Comparison of ENCODE assay signal across 22 cellular contexts in genomic region chr15:52672661-52673060, GRCh38. TPM values are rescaled to one million over a fixed set of nuclear protein-coding genes. Genes with fewer than 3 reads are reported as not detected.
A peak's percentile ranks its signal among the peaks of the same experiment; 100 is the strongest.
DNase-seq lines count a peak whose midpoint lies in the region; ATAC-seq and TF ChIP-seq lines count a peak whose summit lies in the region.
"Had no signal": no experiment of that assay in that cellular context is flagged by ENCODE, and none has a peak within 500 bp of the region (broad histone marks: within the 10 kb centered on the region; RNA-seq: fewer than 3 reads in every experiment).

No MANE protein-coding gene starts in this region.

- H4K8ac ChIP-seq in mesenchymal stem cell (ENCODE audit: low read length), result no peak overlapping the region

- intact Hi-C loops in gastrocnemius medialis (cut with DNase I; ENCODE audit: low total_unique reads), result loop anchor here (10.0 kb wide), 1 partner anchor 48 kb away; no protein-coding TSS in a partner anchor

- no peak overlapping the region for H2BK15ac ChIP-seq in mesenchymal stem cell (ENCODE audit: low read depth, poor library complexity, severe bottlenecking)

- H3K9me3 Mint-ChIP-seq in CD8-positive, alpha-beta memory T cell, result no peaks in the 10 kb centered on the region
- H3K9me3 Mint-ChIP-seq in WTC11, result no peaks in the 10 kb centered on the region
- H3K9me3 Mint-ChIP-seq: CD4-positive, alpha-beta memory T cell; H9 had no signal

- H3K14ac ChIP-seq in mesenchymal stem cell (ENCODE audit: low read length in 2 of 2), result no peak overlapping the region

- H3K9ac ChIP-seq in Loucy (ENCODE audit: low read depth, low read length, poor library complexity, severe bottlenecking), result peak overlapping the region; percentile 12
- H3K9ac ChIP-seq in mesenchymal stem cell (ENCODE audit: low read length), result no peak overlapping the region
- H3K9ac ChIP-seq: BLaER1 treated with 17β-estradiol and CSF1 and Interleukin-3, amounts not matched to agents 10 nM and 100 nM; GM23248 had no signal

- TF ChIP-seq CTCF in Loucy (conservative IDR thresholded peaks at IDR 0.05; ENCODE audit: low read length), result no peak
- no peak for TF ChIP-seq CTCF in WTC11 (IDR thresholded peaks at IDR 0.05)
- no peak for TF ChIP-seq CTCF in gastrocnemius medialis (IDR thresholded peaks at IDR 0.05 in 4 of 5, conservative IDR thresholded peaks at IDR 0.05 in 1 of 5)

- no peak overlapping the region for H3K4me3 Mint-ChIP-seq in CD8-positive, alpha-beta memory T cell
- H3K4me3 Mint-ChIP-seq in WTC11, result no peak overlapping the region
- H3K4me3 Mint-ChIP-seq: H9 had no signal

- no peak overlapping the region for H2BK5ac ChIP-seq in mesenchymal stem cell (ENCODE audit: low read depth, low read length, poor library complexity, severe bottlenecking)

- peak overlapping the region in 5 of 8 donors; percentile 17 to 54 (median 27) for H3K27ac Mint-ChIP-seq in CD8-positive, alpha-beta memory T cell
- peak overlapping the region; percentile 50; the same call in 1 of the 2 replicates for H3K27ac Mint-ChIP-seq in WTC11
- H3K27ac Mint-ChIP-seq: H9 had no signal

- no peak overlapping the region for H3K23ac ChIP-seq in mesenchymal stem cell (ENCODE audit: low read length in 2 of 2)

- H2BK120ac ChIP-seq in mesenchymal stem cell (ENCODE audit: low read depth, low read length), result no peak overlapping the region

- H3K27me3 Mint-ChIP-seq in CD8-positive, alpha-beta memory T cell, result no peaks in the 10 kb centered on the region
- H3K27me3 Mint-ChIP-seq in WTC11 (ENCODE audit: low read depth), result no peaks in the 10 kb centered on the region
- H3K27me3 Mint-ChIP-seq: CD4-positive, alpha-beta memory T cell had no signal

- H3K9me2 ChIP-seq in Loucy (replicated peaks; ENCODE audit: low read depth, low read length), result no peaks in the 10 kb centered on the region

- no peaks in the 10 kb centered on the region for H3K9me3 ChIP-seq in CD8-positive, alpha-beta memory T cell (ENCODE audit: low read length)
- H3K9me3 ChIP-seq in Loucy (ENCODE audit: insufficient read depth, low read depth, low read length) (no peaks in the 10 kb centered on the region), gastrocnemius medialis (no peaks in the 10 kb centered on the region), mesenchymal stem cell (ENCODE audit: control insufficient read depth, low read length) (no peaks in the 10 kb centered on the region)
- H3K9me3 ChIP-seq: BLaER1 treated with 17β-estradiol and CSF1 and Interleukin-3, amounts not matched to agents 10 nM and 100 nM had no signal

- no peak overlapping the region for H2AK5ac ChIP-seq in mesenchymal stem cell (ENCODE audit: low read length, severe bottlenecking)

- H2AFZ ChIP-seq in Loucy (ENCODE audit: low read length), result no peak overlapping the region
- H2AFZ ChIP-seq in mesenchymal stem cell (ENCODE audit: low read depth, low read length), result no peak overlapping the region
- H2AFZ ChIP-seq: GM23248 had no signal

- ATAC-seq in WTC11 (no peak), gastrocnemius medialis (no peak)
- ATAC-seq: HepG2, K562, Panc1 had no signal

- in situ Hi-C loops in gastrocnemius medialis (cut with MboI; ENCODE audit: low sequenced_read_pairs in 4 of 4), result loop anchor here in 1 of 4 donors (25.0 kb wide), 1 partner anchor 110 kb away; the partner anchor contains the start of gene ARPP19

- no peak for TF ChIP-seq POLR2A in gastrocnemius medialis (IDR thresholded peaks at IDR 0.05)

- peaks cover 44 to 85% (median 84%) of the 10 kb centered on the region in 3 donors for H3K4me1 Mint-ChIP-seq in CD8-positive, alpha-beta memory T cell
- peaks cover 20% of the 10 kb centered on the region for H3K4me1 Mint-ChIP-seq in WTC11

- no peaks in the 10 kb centered on the region for H3K27me3 ChIP-seq in CD8-positive, alpha-beta memory T cell (ENCODE audit: insufficient read depth, low read length, poor library complexity, severe bottlenecking)
- H3K27me3 ChIP-seq in Loucy (ENCODE audit: insufficient read depth, low read length, poor library complexity, severe bottlenecking) (no peaks in the 10 kb centered on the region), gastrocnemius medialis (no peaks in the 10 kb centered on the region), mesenchymal stem cell (ENCODE audit: control insufficient read depth in 1 of 2, insufficient read depth in 1 of 2, low read length in 2 of 2) (no peaks in the 10 kb centered on the region)
- H3K27me3 ChIP-seq: BLaER1 treated with 17β-estradiol and CSF1 and Interleukin-3, amounts not matched to agents 10 nM and 100 nM had no signal

- no peak overlapping the region for H3K27ac ChIP-seq in CD8-positive, alpha-beta memory T cell (ENCODE audit: low read depth, low read length)
- H3K27ac ChIP-seq in gastrocnemius medialis (peak overlapping the region; percentile 49 to 100 (median 79)), mesenchymal stem cell (ENCODE audit: low read length, poor library complexity, severe bottlenecking) (no peak overlapping the region)
- H3K27ac ChIP-seq: BLaER1 treated with 17β-estradiol and CSF1 and Interleukin-3, amounts not matched to agents 10 nM and 100 nM; GM23248; HL-60 had no signal

- peaks cover 24% of the 10 kb centered on the region for H3K36me3 ChIP-seq in CD8-positive, alpha-beta memory T cell (ENCODE audit: insufficient read depth, low read length)
- H3K36me3 ChIP-seq in Loucy (ENCODE audit: insufficient read depth, low read length) (peaks cover 13% of the 10 kb centered on the region; the same call in 1 of the 2 replicates), gastrocnemius medialis (peaks cover 5 to 99% of the 10 kb centered on the region in 2 donors), mesenchymal stem cell (ENCODE audit: control insufficient read depth in 1 of 2, insufficient read depth in 2 of 2, low read depth in 1 of 2, low read length in 2 of 2) (peaks cover 3 to 95% of the 10 kb centered on the region in 2 experiments)

- peaks cover 12% of the 10 kb centered on the region for H3K79me1 ChIP-seq in mesenchymal stem cell (replicated peaks; ENCODE audit: low read length, poor library complexity, severe bottlenecking)

- DNase-seq in CD8-positive, alpha-beta memory T cell, result no peak
- DNase-seq in WTC11 (ENCODE audit: low spot score) (no peak), gastrocnemius medialis (no peak), NCI-H526 treated with DMSO at 0.1 percent for 48 hours (lab: John Stamatoyannopoulos, UW) (no peak), NCI-H345 treated with DMSO at 0.1 percent for 48 hours (lab: John Stamatoyannopoulos, UW; ENCODE audit: unreplicated experiment) (no peak), mesenchymal stem cell (no peak)
- DNase-seq: ACHN; CD4-positive, alpha-beta memory T cell; DND-41; H9; NCI-H1105; NCI-H146; NCI-H2029 treated with DMSO at 0.1 percent for 48 hours; NCI-H2171; NK-92 treated with Interleukin-12 subunit alpha and Interleukin-12 subunit beta, amount 100 ng/mL, for 24 hours had no signal

- peaks cover 24% of the 10 kb centered on the region for H4K20me1 ChIP-seq in Loucy (ENCODE audit: insufficient read depth, low read length, poor library complexity, severe bottlenecking)

- CTCF ChIA-PET in CD8-positive, alpha-beta memory T cell (lab: Charles Lee), result interaction anchor here (1.3 to 1.9 kb wide), 2 partner anchors 10 to 63 kb away, joined by 4 to 5 read pairs; no protein-coding TSS in a partner anchor
- CTCF ChIA-PET in WTC11 (lab: Charles Lee), result interaction anchor here (0.9 kb wide), 1 partner anchor 15 kb away, joined by 3 read pairs; no protein-coding TSS in a partner anchor

- H3K4me2 ChIP-seq in Loucy (ENCODE audit: low read depth, low read length, poor library complexity, severe bottlenecking) (peak overlapping the region; percentile 49), mesenchymal stem cell (ENCODE audit: low read length, poor library complexity, severe bottlenecking) (no peak overlapping the region)

- no peak overlapping the region for H4K91ac ChIP-seq in mesenchymal stem cell (ENCODE audit: low read length)

- H3K18ac ChIP-seq in mesenchymal stem cell (ENCODE audit: low read depth in 1 of 2, low read length in 2 of 2), result no peak overlapping the region

- no peaks in the 10 kb centered on the region for H3F3A ChIP-seq in Loucy (ENCODE audit: low read depth)

- no peak overlapping the region for H3K4ac ChIP-seq in mesenchymal stem cell (ENCODE audit: low read depth in 1 of 2, low read length in 2 of 2)

- H2BK12ac ChIP-seq in mesenchymal stem cell (ENCODE audit: low read length in 2 of 2), result no peak overlapping the region

- peaks cover 18% of the 10 kb centered on the region for H3K4me1 ChIP-seq in CD8-positive, alpha-beta memory T cell (ENCODE audit: insufficient read depth, low read length)
- H3K4me1 ChIP-seq in Loucy (ENCODE audit: insufficient read depth, low read length, poor library complexity, severe bottlenecking), result peaks cover 48% of the 10 kb centered on the region
- H3K4me1 ChIP-seq in gastrocnemius medialis, result peaks cover 77 to 93% of the 10 kb centered on the region in 2 donors
- H3K4me1 ChIP-seq in mesenchymal stem cell (ENCODE audit: control insufficient read depth, insufficient read depth, low read depth, low read length), result no peaks in the 10 kb centered on the region

- H3K79me2 ChIP-seq in Loucy (ENCODE audit: insufficient read depth, low read length), result peaks cover 58% of the 10 kb centered on the region

- H3K36me3 Mint-ChIP-seq in CD8-positive, alpha-beta memory T cell, result peaks cover 14 to 82% (median 31%) of the 10 kb centered on the region in 3 donors
- no peaks in the 10 kb centered on the region for H3K36me3 Mint-ChIP-seq in WTC11

- 95% methylated on average over 1 of the region's 1 CpG for WGBS in mesenchymal stem cell

- H3K4me3 ChIP-seq in CD8-positive, alpha-beta memory T cell (ENCODE audit: low read length), result no peak overlapping the region
- H3K4me3 ChIP-seq in Loucy (ENCODE audit: low read length, poor library complexity, severe bottlenecking) (no peak overlapping the region), gastrocnemius medialis (peak overlapping the region in 1 of 4 donors; percentile 9), mesenchymal stem cell (ENCODE audit: insufficient read depth in 1 of 2, low read depth in 1 of 2, low read length in 2 of 2) (no peak overlapping the region)
- H3K4me3 ChIP-seq: BLaER1 treated with 17β-estradiol and CSF1 and Interleukin-3, amounts not matched to agents 10 nM and 100 nM; GM23248; K562 had no signal

- POLR2A ChIA-PET in CD8-positive, alpha-beta memory T cell (lab: Charles Lee), result no interaction called here
- POLR2A ChIA-PET in WTC11 (lab: Charles Lee), result no interaction called here

TF ChIP-seq in WTC11, 78 proteins besides CTCF, POLR2A, EP300 and RAD21 (continues in another document):
- TF ChIP-seq TEAD1 (CRISPR knock-in tag; IDR thresholded peaks at IDR 0.05) (no peak), FOXP1 (CRISPR knock-in tag; IDR thresholded peaks at IDR 0.05; ENCODE audit: borderline replicate concordance) (no peak)

RNA-seq across cellular contexts. Expression of gene ATOSA, which starts 6.5 kb away (rescaled TPM):
- 10 to 100 TPM; 17.1 to 17.2 TPM for total RNA-seq in CD8-positive, alpha-beta memory T cell
- polyA plus RNA-seq in CD8-positive, alpha-beta memory T cell, result 16.4 TPM
- 11.8 to 13.2 TPM (median 11.9 TPM) in 3 replicates for total RNA-seq in WTC11 (2021)
- total RNA-seq in gastrocnemius medialis, result 100 to 1,000 TPM in 3 of 4 donors, 10 to 100 TPM in 1; 61.9 to 491 (median 137) TPM
- 12.8 TPM for polyA plus RNA-seq in mesenchymal stem cell (2013, experiment 1 of 2)
- polyA plus RNA-seq in mesenchymal stem cell (2013, experiment 2 of 2), result 12.2 TPM

Comparison
In these comparisons a context has a peak if more than half of its experiments do, and no peak if none do; other contexts are left out.
1. H3K27ac ChIP-seq: peak in gastrocnemius medialis (4 of 4); none in CD8-positive, alpha-beta memory T cell (single experiment) and mesenchymal stem cell (single experiment).